14 cellular contexts compared by ENCODE assay signal in the genomic region with DNA sequence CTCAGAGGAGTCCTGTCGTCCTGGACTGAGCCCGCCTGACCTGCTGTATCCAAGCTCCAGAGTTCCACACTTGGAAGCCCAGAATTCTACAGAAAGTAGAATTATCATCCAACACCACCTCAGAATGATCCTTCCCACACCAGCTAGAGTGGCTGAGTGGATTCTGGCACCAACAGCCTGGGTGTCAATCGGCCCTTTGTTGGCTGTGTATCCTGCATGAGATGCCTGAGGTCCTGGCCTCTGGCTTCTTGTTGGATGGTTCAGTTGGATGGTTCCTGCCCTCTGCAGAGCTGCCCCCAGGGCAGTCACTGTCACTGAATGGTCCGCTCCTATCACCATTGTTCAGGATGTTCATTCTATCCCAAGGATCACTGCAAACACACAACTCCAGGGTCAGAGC. TPM values are rescaled to one million over a fixed set of nuclear protein-coding genes. Genes with fewer than 3 reads are reported as not detected.
"Had no signal": no experiment of that assay in that cellular context is flagged by ENCODE, and none has a peak within 500 bp of the region (broad histone marks: within the 10 kb centered on the region; RNA-seq: fewer than 3 reads in every experiment).

No MANE protein-coding gene starts in this region.

- ATAC-seq: left colon; naive thymus-derived CD8-positive, alpha-beta T cell; stimulated activated effector memory CD8-positive, alpha-beta T cell treated with anti-CD3 and anti-CD28 coated beads, Interleukin-12 subunit alpha, Interleukin-12 subunit beta, amount 100 ng/mL, for 72 hours had no signal

- H3K9me3 ChIP-seq: prostate gland had no signal

- H3K27ac ChIP-seq: breast epithelium, heart right ventricle, prostate gland, sigmoid colon had no signal

- H3K4me1 ChIP-seq: breast epithelium, prostate gland, sigmoid colon had no signal

- H3K27me3 ChIP-seq: breast epithelium, heart right ventricle, sigmoid colon had no signal

- H3K4me3 ChIP-seq: breast epithelium, heart right ventricle, prostate gland, sigmoid colon had no signal

- H3K36me3 ChIP-seq: breast epithelium, heart right ventricle, prostate gland, sigmoid colon had no signal

- DNase-seq: activated CD4-positive, alpha-beta T cell treated with anti-CD3 and anti-CD28 coated beads for 1 hour; activated CD4-positive, alpha-beta T cell treated with anti-CD3 and anti-CD28 coated beads, Interleukin-2, amount 50 U/mL, for 4 hours; activated naive CD4-positive, alpha-beta T cell treated with Interleukin-2 at 50 U/mL for 16 hours; activated T-cell treated with anti-CD3 and anti-CD28 coated beads for 4 hours; aorta; endodermal cell; left colon; naive thymus-derived CD8-positive, alpha-beta T cell; sigmoid colon; stimulated activated CD4-positive, alpha-beta T cell treated with anti-CD3 and anti-CD28 coated beads, Interleukin-1b, Interleukin-23, amount 100 ng/mL, for 48 hours had no signal

RNA-seq across cellular contexts. Expression of a gene that starts 49.8 kb away (rescaled TPM):
- total RNA-seq: naive thymus-derived CD8-positive, alpha-beta T cell had no signal
